24 cellular contexts compared by ENCODE assay signal in the genomic region with DNA sequence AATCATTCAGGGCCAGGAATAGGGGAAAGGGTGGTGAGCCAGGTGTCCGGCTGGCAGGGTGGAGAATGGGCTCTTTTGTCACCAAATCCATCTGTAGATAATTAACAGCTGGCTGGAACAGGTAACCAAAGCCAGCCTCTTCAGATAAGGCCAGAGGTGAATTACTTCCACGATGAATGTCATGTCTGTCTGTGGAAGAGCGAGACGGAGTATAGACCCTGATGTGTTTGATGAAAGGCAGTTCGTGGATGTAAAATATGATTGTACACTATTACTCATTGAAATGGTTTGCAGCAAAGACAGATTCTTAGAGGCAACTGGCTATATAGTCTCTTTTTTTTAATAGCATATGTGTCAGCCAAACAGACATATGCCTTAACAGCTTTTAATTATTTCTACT.
A peak's percentile ranks its signal among the peaks of the same experiment; 100 is the strongest.
DNase-seq lines count a peak whose midpoint lies in the region; ATAC-seq, FAIRE-seq and TF ChIP-seq lines count a peak whose summit lies in the region.
"Had no signal": no experiment of that assay in that cellular context is flagged by ENCODE, and none has a peak within 500 bp of the region (broad histone marks: within the 10 kb centered on the region; RNA-seq: fewer than 3 reads in every experiment).

No MANE protein-coding gene starts in this region.

- DNase-seq in activated CD4-positive, alpha-beta T cell treated with anti-CD3 and anti-CD28 coated beads, Interleukin-2, amount 10 ng/mL, durations not matched to agents 7 days and 5 days = no peak
- no peak for DNase-seq in activated CD4-positive, alpha-beta T cell treated with anti-CD3 and anti-CD28 coated beads, Interleukin-2, amount 50 U/mL, for 4 hours
- DNase-seq in kidney tubule cell (ENCODE audit: low spot score) (peak; percentile 25), HuH-7 (ENCODE audit: low spot score) (no peak), frontal cortex (ENCODE audit: low spot score in 2 of 2) (no peak), natural killer cell (no peak)
- DNase-seq: activated CD8-positive, alpha-beta T cell treated with anti-CD3 and anti-CD28 coated beads for 36 hours; AML-193; CD4-positive, alpha-beta memory T cell; DMS79; GF-D8; GOT3; KG1; left ventricle myocardium inferior; MV-4-11; NCI-H2029 treated with DMSO at 0.1 percent for 48 hours; SHP77 treated with DMSO at 0.1 percent for 48 hours; substantia nigra had no signal

- intact Hi-C loops in natural killer cell (cut with micrococcal nuclease) = no loop called here

- POLR2A ChIA-PET in activated CD4-positive, alpha-beta T cell treated with anti-CD3 and anti-CD28 coated beads, Interleukin-2, amount 10 ng/mL, durations not matched to agents 7 days and 5 days (lab: Charles Lee) = no interaction called here

- CTCF ChIA-PET in activated CD4-positive, alpha-beta T cell treated with anti-CD3 and anti-CD28 coated beads, Interleukin-2, amount 10 ng/mL, durations not matched to agents 7 days and 5 days (lab: Charles Lee) = no interaction called here

- no peak overlapping the region for H3K4me3 Mint-ChIP-seq in activated CD4-positive, alpha-beta T cell treated with anti-CD3 and anti-CD28 coated beads, Interleukin-2, amount 10 ng/mL, durations not matched to agents 7 days and 5 days
- H3K4me3 Mint-ChIP-seq in brain (peak overlapping the region in 1 of 5 experiments; percentile 15), natural killer cell (no peak overlapping the region)
- H3K4me3 Mint-ChIP-seq: activated CD8-positive, alpha-beta T cell treated with anti-CD3 and anti-CD28 coated beads for 36 hours; activated naive CD8-positive, alpha-beta T cell; CD4-positive, alpha-beta memory T cell had no signal

- no peak for TF ChIP-seq CTCF in brain (conservative IDR thresholded peaks at IDR 0.05)
- no peak for TF ChIP-seq CTCF in natural killer cell (IDR thresholded peaks at IDR 0.05)

- FAIRE-seq in frontal cortex (lab: Jason Lieb, UNC) = no peak
- FAIRE-seq: A204.1, endothelial cell of umbilical vein had no signal

- no peaks in the 10 kb centered on the region for H3K4me1 Mint-ChIP-seq in activated CD4-positive, alpha-beta T cell treated with anti-CD3 and anti-CD28 coated beads, Interleukin-2, amount 10 ng/mL, durations not matched to agents 7 days and 5 days
- H3K4me1 Mint-ChIP-seq in brain (peaks cover 14% of the 10 kb centered on the region), natural killer cell (peaks cover 11 to 12% of the 10 kb centered on the region in 2 donors)
- H3K4me1 Mint-ChIP-seq: CD4-positive, alpha-beta memory T cell had no signal

- peak overlapping the region; percentile 3 for H3K27ac Mint-ChIP-seq in activated CD4-positive, alpha-beta T cell treated with anti-CD3 and anti-CD28 coated beads, Interleukin-2, amount 10 ng/mL, durations not matched to agents 7 days and 5 days
- H3K27ac Mint-ChIP-seq in brain (peak overlapping the region in 3 of 5 experiments; percentile 46 to 84 (median 52)), natural killer cell (no peak overlapping the region)
- H3K27ac Mint-ChIP-seq: activated CD8-positive, alpha-beta T cell treated with anti-CD3 and anti-CD28 coated beads for 36 hours; activated naive CD8-positive, alpha-beta T cell had no signal

- H3K36me3 Mint-ChIP-seq in activated CD4-positive, alpha-beta T cell treated with anti-CD3 and anti-CD28 coated beads, Interleukin-2, amount 10 ng/mL, durations not matched to agents 7 days and 5 days (ENCODE audit: low read depth) = no peaks in the 10 kb centered on the region
- no peaks in the 10 kb centered on the region for H3K36me3 Mint-ChIP-seq in brain
- no peaks in the 10 kb centered on the region for H3K36me3 Mint-ChIP-seq in natural killer cell
- H3K36me3 Mint-ChIP-seq: activated naive CD8-positive, alpha-beta T cell; CD4-positive, alpha-beta memory T cell had no signal

- H3K9me3 Mint-ChIP-seq in activated CD4-positive, alpha-beta T cell treated with anti-CD3 and anti-CD28 coated beads, Interleukin-2, amount 10 ng/mL, durations not matched to agents 7 days and 5 days = no peaks in the 10 kb centered on the region
- H3K9me3 Mint-ChIP-seq in brain (peaks cover 0 to 32% (median 2%) of the 10 kb centered on the region in 5 experiments), natural killer cell (no peaks in the 10 kb centered on the region)
- H3K9me3 Mint-ChIP-seq: activated CD8-positive, alpha-beta T cell treated with anti-CD3 and anti-CD28 coated beads for 36 hours had no signal

- ATAC-seq in GM19455 (IDR thresholded peaks at IDR 0.05; ENCODE audit: unreplicated experiment) (no peak), natural killer cell (no peak)
- ATAC-seq: activated CD4-positive, CD25-positive, alpha-beta regulatory T cell treated with anti-CD3 and anti-CD28 coated beads, Interleukin-2, amount 50 U/mL, for 24 hours; activated CD8-positive, alpha-beta T cell treated with anti-CD3 and anti-CD28 coated beads for 36 hours had no signal

- H3K27me3 Mint-ChIP-seq in activated CD4-positive, alpha-beta T cell treated with anti-CD3 and anti-CD28 coated beads, Interleukin-2, amount 10 ng/mL, durations not matched to agents 7 days and 5 days = peaks cover 12% of the 10 kb centered on the region
- H3K27me3 Mint-ChIP-seq in brain (peaks cover 8% of the 10 kb centered on the region), natural killer cell (ENCODE audit: low read depth in 2 of 2) (peaks cover 9 to 23% of the 10 kb centered on the region in 2 donors)
- H3K27me3 Mint-ChIP-seq: activated CD8-positive, alpha-beta T cell treated with anti-CD3 and anti-CD28 coated beads for 36 hours; CD4-positive, alpha-beta memory T cell had no signal

Comparison
In these comparisons a context has a peak if more than half of its experiments do, and no peak if none do; other contexts are left out.
1. H3K27ac Mint-ChIP-seq: peak in activated CD4-positive, alpha-beta T cell treated with anti-CD3 and anti-CD28 coated beads, Interleukin-2, amount 10 ng/mL, durations not matched to agents 7 days and 5 days (single experiment) and brain (3 of 5); none in natural killer cell (0 of 2).